In genomic region chr16:29300541-29301535, GRCh38 we compare ENCODE assay signal across 7 cellular contexts.
DNase-seq lines count a peak whose midpoint lies in the region; ATAC-seq and TF ChIP-seq lines count a peak whose summit lies in the region.
"Not testable (repeated sequence)": the region's sequence is repeated elsewhere in the genome, so short reads cannot be mapped to it uniquely, and the experiment has no call there.

No MANE protein-coding gene starts in this region.

- not testable (repeated sequence) for H3K14ac ChIP-seq in mesenchymal stem cell (ENCODE audit: low read length in 2 of 2)

- H2AK5ac ChIP-seq in mesenchymal stem cell (ENCODE audit: low read length, severe bottlenecking): not testable (repeated sequence)

- not testable (repeated sequence) for TF ChIP-seq POLR2A in esophagus muscularis mucosa (IDR thresholded peaks at IDR 0.05; ENCODE audit: low read depth); ovary (IDR thresholded peaks at IDR 0.05)

- intact Hi-C loops in esophagus muscularis mucosa (cut with DNase I); ovary (cut with DNase I): not testable (repeated sequence)

- H3K9ac ChIP-seq in adipocyte (ENCODE audit: low read length) (peak overlapping the region; percentile 81), mesenchymal stem cell (ENCODE audit: low read length) (peak overlapping the region; percentile 81)

- not testable (repeated sequence) for DNase-seq in adipocyte (ENCODE audit: low read depth); esophagus muscularis mucosa (ENCODE audit: extremely low spot score); hepatocyte (ENCODE audit: low spot score); mesenchymal stem cell; thoracic aorta (ENCODE audit: low spot score)
- peak in 3 of 5 donors; percentile 8 to 39 (median 30) for DNase-seq in ovary

- H4K91ac ChIP-seq in mesenchymal stem cell (ENCODE audit: low read length): not testable (repeated sequence)

- H2BK15ac ChIP-seq in mesenchymal stem cell (ENCODE audit: low read depth, poor library complexity, severe bottlenecking): not testable (repeated sequence)

- H3K4me3 ChIP-seq in HEK293 (ENCODE audit: low read depth, low read length); esophagus muscularis mucosa; hepatocyte; ovary: not testable (repeated sequence)
- H3K4me3 ChIP-seq in adipocyte (ENCODE audit: low read length) (peak overlapping the region; percentile 57), mesenchymal stem cell (ENCODE audit: insufficient read depth in 1 of 2, low read depth in 1 of 2, low read length in 2 of 2) (peak overlapping the region in 1 of 2 experiments; percentile 53), thoracic aorta (peak overlapping the region; percentile 48)

- WGBS in esophagus muscularis mucosa: 63% methylated on average over 21 of the region's 29 CpGs
- WGBS in hepatocyte (ENCODE audit: low lambda C conversion rate, missing lambda C conversion rate): 66% methylated on average over 29 of the region's 29 CpGs
- 72% methylated on average over 18 of the region's 29 CpGs for WGBS in mesenchymal stem cell
- WGBS in ovary, 3 donors: 46 to 54% (median 46%) methylated on average over 29 of the region's 29 CpGs

- peak overlapping the region; percentile 31 for H3K4me2 ChIP-seq in hepatocyte
- not testable (repeated sequence) for H3K4me2 ChIP-seq in mesenchymal stem cell (ENCODE audit: low read length, poor library complexity, severe bottlenecking)

- not testable (repeated sequence) for H3K79me2 ChIP-seq in hepatocyte

- H4K8ac ChIP-seq in mesenchymal stem cell (ENCODE audit: low read length): not testable (repeated sequence)

- not testable (repeated sequence) for H3K18ac ChIP-seq in mesenchymal stem cell (ENCODE audit: low read depth in 1 of 2, low read length in 2 of 2)

- not testable (repeated sequence) for TF ChIP-seq EP300 in esophagus muscularis mucosa (IDR thresholded peaks at IDR 0.05); ovary (IDR thresholded peaks at IDR 0.05)

- H2AFZ ChIP-seq in hepatocyte; mesenchymal stem cell (ENCODE audit: low read depth, low read length): not testable (repeated sequence)

- not testable (repeated sequence) for H3K9me3 ChIP-seq in HEK293 (ENCODE audit: control insufficient read depth, insufficient read depth, low read depth, low read length); adipocyte (ENCODE audit: control insufficient read depth, low read length); esophagus muscularis mucosa; hepatocyte (ENCODE audit: low read depth); mesenchymal stem cell (ENCODE audit: control insufficient read depth, low read length); ovary; thoracic aorta

- H3K23ac ChIP-seq in mesenchymal stem cell (ENCODE audit: low read length in 2 of 2): not testable (repeated sequence)

- CTCF ChIA-PET in HEK293 (lab: Yijun Ruan, JAX): interaction anchor here (0.5 kb wide), 1 partner anchor 547 kb away, joined by 4 read pairs; no protein-coding TSS in a partner anchor

- H3K27ac ChIP-seq in HEK293 (ENCODE audit: extremely low read depth, low read depth, low read length); mesenchymal stem cell (ENCODE audit: low read length, poor library complexity, severe bottlenecking): not testable (repeated sequence)
- H3K27ac ChIP-seq in esophagus muscularis mucosa (replicated peaks in 1 of 4): peak overlapping the region; percentile 30 to 40 (median 34)
- H3K27ac ChIP-seq in hepatocyte: peak overlapping the region; percentile 84
- H3K27ac ChIP-seq in ovary: peak overlapping the region in 1 of 2 donors; percentile 52
- H3K27ac ChIP-seq in thoracic aorta: peak overlapping the region; percentile 38 to 61

- TF ChIP-seq CTCF in HEK293 (tag by site-specific recombination; IDR thresholded peaks at IDR 0.05); esophagus muscularis mucosa (IDR thresholded peaks at IDR 0.05); hepatocyte (IDR thresholded peaks at IDR 0.05; ENCODE audit: poor library complexity); ovary (IDR thresholded peaks at IDR 0.05); thoracic aorta (IDR thresholded peaks at IDR 0.05): not testable (repeated sequence)

- H3K4me1 ChIP-seq in HEK293 (ENCODE audit: control insufficient read depth, insufficient read depth, low read length); esophagus muscularis mucosa; hepatocyte (ENCODE audit: insufficient read depth); mesenchymal stem cell (ENCODE audit: control insufficient read depth, insufficient read depth, low read depth, low read length); ovary (ENCODE audit: insufficient read depth): not testable (repeated sequence)
- H3K4me1 ChIP-seq in adipocyte (ENCODE audit: control insufficient read depth, insufficient read depth, low read length) (peaks cover 13% of the 10 kb centered on the region), thoracic aorta (ENCODE audit: control insufficient read depth in 1 of 2, low read depth in 2 of 2) (peaks cover 8 to 18% of the 10 kb centered on the region in 2 donors)

- not testable (repeated sequence) for H2BK120ac ChIP-seq in mesenchymal stem cell (ENCODE audit: low read depth, low read length)

- H2BK12ac ChIP-seq in mesenchymal stem cell (ENCODE audit: low read length in 2 of 2): peak overlapping the region in 1 of 2 experiments; percentile 60

- POLR2A ChIA-PET in HEK293 (lab: Yijun Ruan, JAX): not testable (repeated sequence)

- not testable (repeated sequence) for H3K9me2 ChIP-seq in hepatocyte (replicated peaks; ENCODE audit: insufficient read depth)

- not testable (repeated sequence) for H2BK5ac ChIP-seq in mesenchymal stem cell (ENCODE audit: low read depth, low read length, poor library complexity, severe bottlenecking)

- H3K36me3 ChIP-seq in HEK293 (ENCODE audit: control insufficient read depth in 2 of 2, insufficient read depth in 1 of 2, low read length in 2 of 2); adipocyte (ENCODE audit: control insufficient read depth, insufficient read depth, low read length, severe bottlenecking); hepatocyte (replicated peaks; ENCODE audit: insufficient read depth, low read depth); mesenchymal stem cell (ENCODE audit: control insufficient read depth in 1 of 2, insufficient read depth in 2 of 2, low read depth in 1 of 2, low read length in 2 of 2); ovary; thoracic aorta: not testable (repeated sequence)
- peaks cover 0 to 13% (median 4%) of the 10 kb centered on the region in 4 donors for H3K36me3 ChIP-seq in esophagus muscularis mucosa

- not testable (repeated sequence) for H3K27me3 ChIP-seq in adipocyte (replicated peaks; ENCODE audit: control insufficient read depth, insufficient read depth, low read length); esophagus muscularis mucosa; hepatocyte; mesenchymal stem cell (ENCODE audit: control insufficient read depth in 1 of 2, insufficient read depth in 1 of 2, low read length in 2 of 2); ovary; thoracic aorta (replicated peaks; ENCODE audit: insufficient read depth)

- H4K20me1 ChIP-seq in hepatocyte (ENCODE audit: insufficient read depth, poor library complexity, severe bottlenecking): not testable (repeated sequence)

- H3K4ac ChIP-seq in mesenchymal stem cell (ENCODE audit: low read depth in 1 of 2, low read length in 2 of 2): not testable (repeated sequence)

- not testable (repeated sequence) for H3K79me1 ChIP-seq in mesenchymal stem cell (replicated peaks; ENCODE audit: low read length, poor library complexity, severe bottlenecking)

- ATAC-seq in thoracic aorta (ENCODE audit: insufficient number of reproducible peaks, low FRiP score, low read depth): not testable (repeated sequence)

TF ChIP-seq in HEK293, 187 proteins besides CTCF, POLR2A, EP300 and RAD21:
- TF ChIP-seq EGR2 (tag by site-specific recombination; IDR thresholded peaks at IDR 0.05; ENCODE audit: low read depth) (peak; percentile 32; the same call in 1 of the 2 replicates), ZFHX2 (tag by site-specific recombination; conservative IDR thresholded peaks at IDR 0.05) (peak; percentile 29; the same call in 1 of the 2 replicates)
TF ChIP-seq in HEK293: peak in this region for 2; not testable (repeated sequence) for 185.
